Comparison of ENCODE assay signal across 24 cellular contexts in the genomic region with DNA sequence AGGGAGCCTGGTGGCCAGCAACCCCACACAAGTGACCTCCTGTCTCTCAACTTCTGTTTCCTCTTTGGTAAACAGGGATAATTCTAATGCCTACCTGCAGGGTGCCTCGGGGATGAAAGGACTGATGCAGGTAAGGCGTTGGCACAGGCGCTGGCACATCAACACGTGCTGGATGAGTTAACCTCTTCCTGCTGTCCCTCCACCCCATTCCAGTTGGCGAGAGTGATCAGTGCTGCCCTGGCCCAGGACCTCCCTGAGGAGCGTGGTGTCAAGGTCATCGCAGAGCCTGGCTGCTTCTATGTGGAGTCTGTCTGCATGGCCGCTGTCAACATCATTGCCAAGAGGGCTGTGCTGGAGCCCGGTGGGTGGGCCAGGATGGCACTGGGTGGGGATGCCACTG.
"Had no signal": no experiment of that assay in that cellular context is flagged by ENCODE, and none has a peak within 500 bp of the region (broad histone marks: within the 10 kb centered on the region; RNA-seq: fewer than 3 reads in every experiment).

No MANE protein-coding gene starts in this region.

- FAIRE-seq: bronchial epithelial cell, frontal cortex, kidney had no signal

- H3K9me3 ChIP-seq: adrenal gland, left lung, transverse colon had no signal

- H3K4me3 ChIP-seq: adrenal gland, left lung, transverse colon had no signal

- H3K36me3 ChIP-seq: adrenal gland, left lung, transverse colon, WERI-Rb-1 had no signal

- H3K27ac Mint-ChIP-seq: activated naive CD4-positive, alpha-beta T cell treated with anti-CD3 and anti-CD28 coated beads, Interleukin-2, amount 50 U/mL, for 72 hours; activated T-helper 1 cell treated with anti-CD3 and anti-CD28 coated beads, Interleukin-12 subunit alpha, Interleukin-12 subunit beta, Interleukin-2, Interleukin-4 antibody, amounts not matched to agents 30 ng/mL and 10 ng/mL and 1 ng/mL, durations not matched to agents 14 hours and 24 hours and 36 hours; mesothelial cell of epicardium; nephron had no signal

- H3K4me3 Mint-ChIP-seq: activated T-helper 1 cell treated with anti-CD3 and anti-CD28 coated beads, Interleukin-12 subunit alpha, Interleukin-12 subunit beta, Interleukin-2, Interleukin-4 antibody, amounts not matched to agents 30 ng/mL and 10 ng/mL and 1 ng/mL, durations not matched to agents 14 hours and 24 hours and 36 hours; mesothelial cell of epicardium; nephron had no signal

- H3K27me3 ChIP-seq: adrenal gland, transverse colon had no signal

- DNase-seq: activated CD4-positive, alpha-beta T cell treated with anti-CD3 and anti-CD28 coated beads, Interleukin-2, amount 50 U/mL, for 4 hours; activated gamma-delta T cell treated with Interleukin-2 at 50 U/mL for 16 hours; activated T-cell treated with anti-CD3 and anti-CD28 coated beads for 4 hours; adrenal gland; cerebellar nuclear complex; cortex of kidney; kidney; left lung; nucleus accumbens; posterior cingulate gyrus; retina; stimulated activated CD4-positive, alpha-beta T cell treated with anti-CD3 and anti-CD28 coated beads, Interleukin-12 subunit alpha, Interleukin-12 subunit beta, amount 100 ng/mL, for 4 hours; stimulated activated CD4-positive, alpha-beta T cell treated with anti-CD3 and anti-CD28 coated beads, Interleukin-2, amount 100 ng/mL, for 24 hours; stimulated activated naive CD4-positive, alpha-beta T cell treated with Interleukin-2 at 50 U/mL for 16 hours; substantia nigra; T-helper 2 cell; transverse colon; WERI-Rb-1 had no signal

- ATAC-seq: activated naive CD4-positive, alpha-beta T cell treated with anti-CD3 and anti-CD28 coated beads, Interleukin-2, amount 50 U/mL, for 72 hours; left lung had no signal

- H3K27ac ChIP-seq: adrenal gland, left lung, transverse colon, WERI-Rb-1 had no signal

- H3K4me1 ChIP-seq: adrenal gland, left lung had no signal

- H3K9me3 Mint-ChIP-seq: activated naive CD4-positive, alpha-beta T cell treated with anti-CD3 and anti-CD28 coated beads, Interleukin-2, amount 50 U/mL, for 72 hours; activated T-helper 1 cell treated with anti-CD3 and anti-CD28 coated beads, Interleukin-12 subunit alpha, Interleukin-12 subunit beta, Interleukin-2, Interleukin-4 antibody, amounts not matched to agents 30 ng/mL and 10 ng/mL and 1 ng/mL, durations not matched to agents 14 hours and 24 hours and 36 hours; mesothelial cell of epicardium; nephron had no signal

- H3K4me1 Mint-ChIP-seq: nephron had no signal

- H3K36me3 Mint-ChIP-seq: activated naive CD4-positive, alpha-beta T cell treated with anti-CD3 and anti-CD28 coated beads, Interleukin-2, amount 50 U/mL, for 72 hours; mesothelial cell of epicardium had no signal
